5 cellular contexts compared by ENCODE assay signal in the genomic region with DNA sequence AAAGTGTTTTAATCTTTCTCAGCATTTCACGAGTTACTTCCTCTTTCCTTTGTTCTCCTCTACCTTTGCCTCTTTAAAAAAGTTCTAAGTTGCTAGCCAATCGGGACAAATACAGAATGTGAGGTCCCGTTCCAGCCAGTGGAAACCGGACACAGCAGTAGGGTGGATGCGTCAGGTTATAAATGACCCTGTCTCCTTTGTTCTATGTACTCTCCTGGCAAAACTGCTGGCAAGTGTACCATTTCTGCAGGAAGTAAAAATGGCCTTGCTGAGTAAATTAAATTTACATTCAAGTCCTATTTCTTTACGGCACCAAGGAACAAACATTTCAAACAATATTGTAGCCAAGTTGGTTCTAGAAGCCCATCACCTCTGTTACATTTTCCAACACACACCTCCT. TPM values are rescaled to one million over a fixed set of nuclear protein-coding genes. Genes with fewer than 3 reads are reported as not detected.
"Had no signal": no experiment of that assay in that cellular context is flagged by ENCODE, and none has a peak within 500 bp of the region (broad histone marks: within the 10 kb centered on the region; RNA-seq: fewer than 3 reads in every experiment).

No MANE protein-coding gene starts in this region.

RNA-seq across cellular contexts. Expression of a gene that starts 3.4 kb away (rescaled TPM):
- total RNA-seq: activated CD4-positive, alpha-beta T cell treated with anti-CD3 and anti-CD28 coated beads, Interleukin-2, amount 10 ng/mL, durations not matched to agents 24 days and 14 days; activated CD8-positive, alpha-beta memory T cell treated with anti-CD3 and anti-CD28 coated beads for 36 hours; activated CD8-positive, alpha-beta T cell treated with anti-CD3 and anti-CD28 coated beads for 36 hours; LHCN-M2; PC-9 had no signal
